Comparison of ENCODE assay signal across 8 cellular contexts in genomic region chr17:81394831-81395599, GRCh38. TPM values are rescaled to one million over a fixed set of nuclear protein-coding genes. Genes with fewer than 3 reads are reported as not detected.
A peak's percentile ranks its signal among the peaks of the same experiment; 100 is the strongest.
DNase-seq lines count a peak whose midpoint lies in the region; ATAC-seq, FAIRE-seq and TF ChIP-seq lines count a peak whose summit lies in the region.

Gene BAHCC1 (plus strand): TSS chr17:81395457. CDS start chr17:81399740, 4,283 bp downstream.

- H3K4me1 ChIP-seq in HEK293 (ENCODE audit: control insufficient read depth, insufficient read depth, low read length) (peaks cover 23% of the 10 kb centered on the region), keratinocyte (ENCODE audit: control insufficient read depth, extremely low read depth, insufficient read depth, low read length) (peaks cover 31% of the 10 kb centered on the region)

- intact Hi-C loops in activated CD4-positive, alpha-beta T cell treated with anti-CD3 and anti-CD28 coated beads, Interleukin-2, amount 10 ng/mL, durations not matched to agents 24 days and 14 days (cut with micrococcal nuclease): loop anchor here (5.0 to 10.0 kb wide), 2 partner anchors 87 to 1580 kb away; no protein-coding TSS in a partner anchor

- dilution Hi-C loops in keratinocyte (cut with MboI; ENCODE audit: extremely low pct_ligation_motif_present, low sequenced_read_pairs): no loop called here

- peak within 1 kb of the TSS; percentile 78 for H3K27ac Mint-ChIP-seq in activated CD4-positive, alpha-beta T cell treated with anti-CD3 and anti-CD28 coated beads, Interleukin-2, amount 10 ng/mL, durations not matched to agents 24 days and 14 days

- peaks cover 29% of the 10 kb centered on the region for H3K79me2 ChIP-seq in keratinocyte (ENCODE audit: control insufficient read depth, insufficient read depth, low read length)

- H3K4me2 ChIP-seq in keratinocyte (ENCODE audit: control insufficient read depth, extremely low read depth, insufficient read depth, low read depth, low read length): peak within 1 kb of the TSS; percentile 95

- H3K27ac ChIP-seq in HEK293 (ENCODE audit: extremely low read depth, low read depth, low read length) (peak within 1 kb of the TSS; percentile 100), cingulate gyrus (ENCODE audit: low read depth, low read length) (peak within 1 kb of the TSS; percentile 72), keratinocyte (ENCODE audit: control insufficient read depth, insufficient read depth, low read length) (peak within 1 kb of the TSS; percentile 82)

- peak; percentile 32; the same call in 1 of the 2 replicates for TF ChIP-seq CTCF in HEK293 (tag by site-specific recombination; IDR thresholded peaks at IDR 0.05)
- peak in 1 of 3 experiments; percentile 34 for TF ChIP-seq CTCF in keratinocyte (optimal IDR thresholded peaks at IDR 0.05 in 1 of 3, IDR thresholded peaks at IDR 0.05 in 1 of 3, conservative IDR thresholded peaks at IDR 0.05 in 1 of 3; ENCODE audit: extremely low read depth in 1 of 3, insufficient read depth in 2 of 3, low read length in 3 of 3)

- DNase-seq in AG20443 (ENCODE audit: low spot score): peak; percentile 97
- peak; percentile 99 for DNase-seq in NCI-H510A treated with DMSO at 0.1 percent for 48 hours (lab: John Stamatoyannopoulos, UW)
- DNase-seq in activated CD4-positive, alpha-beta T cell treated with anti-CD3 and anti-CD28 coated beads, Interleukin-2, amount 10 ng/mL, durations not matched to agents 24 days and 14 days: peak; percentile 89
- DNase-seq in keratinocyte (ENCODE audit: low read depth, low spot score): peak; percentile 98
- DNase-seq in stimulated activated CD4-positive, alpha-beta T cell treated with anti-CD3 and anti-CD28 coated beads, Interleukin-12 subunit alpha, Interleukin-12 subunit beta, amount 100 ng/mL, for 24 hours (ENCODE audit: low read depth in 2 of 2): peak; percentile 82 to 96

- peaks cover 7% of the 10 kb centered on the region for H3K36me3 Mint-ChIP-seq in activated CD4-positive, alpha-beta T cell treated with anti-CD3 and anti-CD28 coated beads, Interleukin-2, amount 10 ng/mL, durations not matched to agents 24 days and 14 days (ENCODE audit: low read depth)

- peaks cover 15% of the 10 kb centered on the region for H3K4me1 Mint-ChIP-seq in activated CD4-positive, alpha-beta T cell treated with anti-CD3 and anti-CD28 coated beads, Interleukin-2, amount 10 ng/mL, durations not matched to agents 24 days and 14 days

- H3K9me3 Mint-ChIP-seq in activated CD4-positive, alpha-beta T cell treated with anti-CD3 and anti-CD28 coated beads, Interleukin-2, amount 10 ng/mL, durations not matched to agents 24 days and 14 days: no peaks in the 10 kb centered on the region

- peak; percentile 17 for FAIRE-seq in keratinocyte (lab: Jason Lieb, UNC)

- H3K27me3 Mint-ChIP-seq in activated CD4-positive, alpha-beta T cell treated with anti-CD3 and anti-CD28 coated beads, Interleukin-2, amount 10 ng/mL, durations not matched to agents 24 days and 14 days: peaks cover 53% of the 10 kb centered on the region

- H3K9ac ChIP-seq in keratinocyte (ENCODE audit: control insufficient read depth, extremely low read depth, insufficient read depth, low read length): peak within 1 kb of the TSS; percentile 89

- POLR2A ChIA-PET in HEK293 (lab: Yijun Ruan, JAX): interaction anchor here (0.5 to 6.5 kb wide), 51 partner anchors 9 to 317 kb away, joined by 3 to 85 read pairs (median 4); partner anchors contain the start of genes ACTG1, CEP131, NDUFAF8 and SLC25A10

- CTCF ChIA-PET in HEK293 (lab: Yijun Ruan, JAX): interaction anchor here (0.5 to 1.7 kb wide), 10 partner anchors 35 to 1115 kb away, joined by 3 to 14 read pairs (median 4); no protein-coding TSS in a partner anchor

- H4K20me1 ChIP-seq in keratinocyte (ENCODE audit: control insufficient read depth, extremely low read depth, insufficient read depth, low read length): no peaks in the 10 kb centered on the region

- H3K9me1 ChIP-seq in keratinocyte (ENCODE audit: control insufficient read depth, extremely low read depth, insufficient read depth, low read length): no peaks in the 10 kb centered on the region

- H3K9me3 ChIP-seq in HEK293 (ENCODE audit: control insufficient read depth, insufficient read depth, low read depth, low read length) (no peaks in the 10 kb centered on the region), keratinocyte (ENCODE audit: control insufficient read depth, low read depth, low read length) (no peaks in the 10 kb centered on the region)

- peak within 1 kb of the TSS; percentile 51 for H2AFZ ChIP-seq in keratinocyte (ENCODE audit: control insufficient read depth, low read length)

- H3K27me3 ChIP-seq in keratinocyte (ENCODE audit: control insufficient read depth, extremely low read depth, insufficient read depth, low read length): no peaks in the 10 kb centered on the region

- H3K4me3 Mint-ChIP-seq in activated CD4-positive, alpha-beta T cell treated with anti-CD3 and anti-CD28 coated beads, Interleukin-2, amount 10 ng/mL, durations not matched to agents 24 days and 14 days: peak within 1 kb of the TSS; percentile 59

- H3K4me3 ChIP-seq in HEK293 (ENCODE audit: low read depth, low read length): peak within 1 kb of the TSS; percentile 92
- H3K4me3 ChIP-seq in keratinocyte (ENCODE audit: control insufficient read depth in 2 of 3, extremely low read depth in 1 of 3, insufficient read depth in 2 of 3, low read depth in 1 of 3, low read length in 3 of 3): peak within 1 kb of the TSS; percentile 63 to 81 (median 77)

- H3K36me3 ChIP-seq in HEK293 (ENCODE audit: control insufficient read depth in 2 of 2, insufficient read depth in 1 of 2, low read length in 2 of 2) (peaks cover 0 to 8% of the 10 kb centered on the region in 2 experiments; a peak in 1 of 3 replicates), keratinocyte (ENCODE audit: control insufficient read depth in 2 of 2, extremely low read depth in 1 of 2, insufficient read depth in 2 of 2, low read length in 2 of 2) (no peaks in the 10 kb centered on the region)

- ATAC-seq in GM21825 (IDR thresholded peaks at IDR 0.05; ENCODE audit: unreplicated experiment): no peak

TF ChIP-seq in HEK293, 187 proteins besides CTCF, POLR2A, EP300 and RAD21 (continues in another document):
- no peak for TF ChIP-seq ZFP37 (tag by site-specific recombination; IDR thresholded peaks at IDR 0.05)
- TF ChIP-seq TSHZ1 (tag by site-specific recombination; IDR thresholded peaks at IDR 0.05; ENCODE audit: borderline replicate concordance): peak; percentile 63; the same call in 1 of the 2 replicates
- TF ChIP-seq ZNF488 (tag by site-specific recombination; IDR thresholded peaks at IDR 0.05): no peak
- TF ChIP-seq ZNF692 (tag by site-specific recombination; IDR thresholded peaks at IDR 0.05): peak; percentile 37; the same call in 1 of the 2 replicates
- peak; percentile 53; the same call in 1 of the 2 replicates for TF ChIP-seq ZNF596 (tag by site-specific recombination; IDR thresholded peaks at IDR 0.05)

RNA-seq across cellular contexts. Expression of gene BAHCC1, which starts in this region (rescaled TPM):
- total RNA-seq in activated CD4-positive, alpha-beta T cell treated with anti-CD3 and anti-CD28 coated beads, Interleukin-2, amount 10 ng/mL, durations not matched to agents 24 days and 14 days: 0.05 TPM in 1 of 2 replicates, not detected in the other
- polyA plus RNA-seq in keratinocyte: 0.52 to 1.0 TPM (median 0.80 TPM) in 3 replicates
- polyA plus RNA-seq in keratinocyte (2011; ENCODE audit: low read depth): 0.74 TPM
- polyA plus RNA-seq in keratinocyte (2011; cell fraction: cytosol; rRNA removed): 0.13 and 0.88 TPM in 2 replicates
- polyA plus RNA-seq in keratinocyte (2011; cell fraction: nucleus; rRNA removed): 3.0 and 5.1 TPM in 2 replicates
- 0.85 and 2.5 TPM in 2 replicates for polyA plus RNA-seq in keratinocyte (2012; ENCODE audit: low replicate concordance)
- polyA minus RNA-seq in keratinocyte: 0.99 to 4.3 TPM (median 1.3 TPM) in 3 replicates
- 0.96 TPM for polyA minus RNA-seq in keratinocyte (2011; cell fraction: cytosol; rRNA and poly(A)+ RNA removed)
- polyA minus RNA-seq in keratinocyte (2011; cell fraction: nucleus; rRNA and poly(A)+ RNA removed): 4.7 and 6.7 TPM in 2 replicates

Comparison
In these comparisons a context has a peak if more than half of its experiments do, and no peak if none do; other contexts are left out.
1. Peak in DNase-seq in activated CD4-positive, alpha-beta T cell treated with anti-CD3 and anti-CD28 coated beads, Interleukin-2, amount 10 ng/mL, durations not matched to agents 24 days and 14 days; RNA of the gene not detected or under 1 TPM.